In the genomic region with DNA sequence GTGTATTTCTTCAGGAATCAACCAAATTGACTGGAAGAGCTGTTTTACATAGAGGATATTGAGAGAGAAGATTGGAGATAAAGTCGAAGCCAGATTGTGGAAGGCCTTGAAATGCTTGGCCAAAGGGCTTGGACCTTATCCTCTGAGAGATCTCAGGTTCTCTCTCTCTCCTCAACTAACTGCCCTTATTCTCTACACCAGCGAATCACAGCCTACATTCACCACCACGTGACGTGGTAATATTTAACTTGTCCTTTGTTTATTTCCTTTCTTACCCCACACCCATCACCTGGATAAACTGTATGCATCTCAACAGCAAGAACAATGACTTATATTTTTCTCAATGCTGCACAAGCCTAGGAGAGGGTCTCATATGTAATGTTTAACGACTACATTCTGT, we compare ENCODE assay signal across 29 cellular contexts.
"Had no signal": no experiment of that assay in that cellular context is flagged by ENCODE, and none has a peak within 500 bp of the region (broad histone marks: within the 10 kb centered on the region; RNA-seq: fewer than 3 reads in every experiment).

No MANE protein-coding gene starts in this region.

- FAIRE-seq: astrocyte, colon had no signal

- H3K4me1 ChIP-seq: gastrocnemius medialis had no signal

- H3K27me3 ChIP-seq: gastrocnemius medialis, heart left ventricle had no signal

- H3K27ac ChIP-seq: gastrocnemius medialis, heart left ventricle, WERI-Rb-1 had no signal

- H3K4me3 ChIP-seq: gastrocnemius medialis, heart left ventricle had no signal

- H3K9me3 ChIP-seq: gastrocnemius medialis had no signal

- H3K36me3 ChIP-seq: gastrocnemius medialis, heart left ventricle, WERI-Rb-1 had no signal

- DNase-seq: activated B cell treated with CpG ODN at 0.5 μM for 24 hours; activated CD4-positive, alpha-beta memory T cell treated with anti-CD3 and anti-CD28 coated beads, Interleukin-2, amount 10 ng/mL, durations not matched to agents 7 days and 5 days; activated CD4-positive, alpha-beta T cell treated with anti-CD3 and anti-CD28 coated beads, Interleukin-2, amount 10 ng/mL, durations not matched to agents 24 days and 14 days; activated CD4-positive, alpha-beta T cell treated with anti-CD3 and anti-CD28 coated beads, Interleukin-2, amount 50 U/mL, for 4 hours; activated CD8-positive, alpha-beta memory T cell treated with anti-CD3 and anti-CD28 coated beads, Interleukin-2, amount 50 U/mL, for 48 hours; activated effector memory CD4-positive, alpha-beta T cell treated with Interleukin-2 at 50 U/mL for 16 hours; activated gamma-delta T cell treated with Interleukin-2 at 50 U/mL for 16 hours; activated naive CD4-positive, alpha-beta T cell treated with anti-CD3 and anti-CD28 coated beads, Interleukin-2, amount 50 U/mL, for 16 hours; activated naive CD4-positive, alpha-beta T cell treated with Interleukin-2 at 50 U/mL for 16 hours; activated T-cell treated with anti-CD3 and anti-CD28 coated beads for 4 hours; activated T-cell treated with anti-CD3 and anti-CD28 coated beads, Interleukin-2, amount 50 U/mL, for 4 hours; amniotic stem cell; anterior cingulate cortex; caudate nucleus; cortex of kidney; dermis blood vessel endothelial cell; effector CD4-positive, alpha-beta T cell; effector memory CD8-positive, alpha-beta T cell; erythroblast; foreskin fibroblast; gastrocnemius medialis; glutamatergic neuron; heart left ventricle; T-helper 1 cell; T-helper 17 cell; T1000; WERI-Rb-1 had no signal
